Comparison of ENCODE assay signal across 8 cellular contexts in the genomic region with DNA sequence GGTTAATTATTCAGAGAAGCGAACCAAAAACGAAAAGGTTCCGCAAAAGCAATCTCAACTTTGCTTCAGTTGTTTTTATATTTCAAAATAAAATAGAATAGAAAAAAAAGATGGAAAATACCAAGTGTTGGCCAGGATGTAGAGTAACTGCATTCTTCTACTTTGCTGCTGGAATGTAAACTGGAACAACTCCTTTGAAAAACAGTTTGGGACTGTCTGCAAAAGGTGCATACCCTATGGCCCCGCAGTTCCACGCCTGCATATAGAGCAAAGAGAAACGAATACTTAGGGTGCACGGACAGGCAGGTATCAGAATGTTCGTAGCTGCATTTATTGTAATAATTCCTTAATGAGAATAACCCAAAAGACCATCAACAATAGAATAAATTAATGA. TPM values are rescaled to one million over a fixed set of nuclear protein-coding genes. Genes with fewer than 3 reads are reported as not detected.
DNase-seq lines count a peak whose midpoint lies in the region; ATAC-seq, FAIRE-seq and TF ChIP-seq lines count a peak whose summit lies in the region.

No MANE protein-coding gene starts in this region.

- POLR2A ChIA-PET in SK-N-SH (lab: Yijun Ruan, JAX), result interaction anchor here (1.8 kb wide), 1 partner anchor 51 kb away, joined by 8 read pairs; a partner anchor contains a TSS

- H3K36me3 ChIP-seq in SK-N-SH (replicated peaks in 1 of 2; ENCODE audit: control insufficient read depth in 1 of 2, insufficient read depth in 2 of 2, low read length in 1 of 2), result peaks cover 0 to 22% of the 10 kb centered on the region in 2 experiments
- no peaks in the 10 kb centered on the region for H3K36me3 ChIP-seq in sigmoid colon

- WGBS in SK-N-SH (ENCODE audit: low lambda C conversion rate), result 57% methylated on average over 8 of the region's 8 CpGs
- WGBS in sigmoid colon, 2 donors, result 4 to 15% methylated on average over 8 of the region's 8 CpGs

- CTCF ChIA-PET in SK-N-SH (lab: Yijun Ruan, JAX), result interaction anchor here (2.3 kb wide), 1 partner anchor 16 kb away, joined by 7 read pairs; no protein-coding TSS in a partner anchor

- H3K9ac ChIP-seq in SK-N-SH, result peak overlapping the region; percentile 94

- H3K27ac ChIP-seq in SK-N-SH (ENCODE audit: low read depth in 2 of 2, low read length in 1 of 2), result peak overlapping the region; percentile 89 to 94
- H3K27ac ChIP-seq in sigmoid colon, result peak overlapping the region; percentile 94 to 100 (median 96)

- H3F3A ChIP-seq in SK-N-SH (replicated peaks; ENCODE audit: insufficient read depth), result peaks cover 21% of the 10 kb centered on the region

- H3K4me3 ChIP-seq in SK-N-SH (ENCODE audit: low read depth in 2 of 2, low read length in 1 of 2) (peak overlapping the region; percentile 86 to 99), fibroblast of mammary gland (ENCODE audit: control insufficient read depth, low read depth, low read length) (peak overlapping the region; percentile 92), sigmoid colon (peak overlapping the region; percentile 87 to 97 (median 90))

- no peaks in the 10 kb centered on the region for H4K20me1 ChIP-seq in SK-N-SH (ENCODE audit: insufficient read depth)

- DNase-seq in GM12892 (ENCODE audit: insufficient read length) (no peak), SK-N-SH (no peak), fibroblast of mammary gland (ENCODE audit: low read depth) (no peak), sigmoid colon (no peak), GOT3 (lab: John Stamatoyannopoulos, UW) (no peak), DMS153 (lab: John Stamatoyannopoulos, UW) (no peak)
- no peak for DNase-seq in effector CD8-positive, alpha-beta T cell (lab: John Stamatoyannopoulos, UW)

- H3K9me3 ChIP-seq in SK-N-SH (0 out of 2 replicates have a peak, but pooled peaks cover 7% of the 10 kb centered on the region), sigmoid colon (no peaks in the 10 kb centered on the region)

- H3K27me3 ChIP-seq in SK-N-SH (ENCODE audit: insufficient read depth) (no peaks in the 10 kb centered on the region), sigmoid colon (no peaks in the 10 kb centered on the region)

- peak overlapping the region; percentile 97 for H2AFZ ChIP-seq in SK-N-SH (ENCODE audit: low read depth)

- H3K4me1 ChIP-seq in SK-N-SH (ENCODE audit: control insufficient read depth in 1 of 2, insufficient read depth in 2 of 2, low read depth in 1 of 2, low read length in 1 of 2) (peaks cover 0 to 7% of the 10 kb centered on the region in 2 experiments; a peak in 2 of 4 replicates), sigmoid colon (peaks cover 0 to 70% (median 27%) of the 10 kb centered on the region in 4 donors)

- no peak for ATAC-seq in GM21737 (IDR thresholded peaks at IDR 0.05; ENCODE audit: unreplicated experiment)

- TF ChIP-seq EP300 in SK-N-SH (IDR thresholded peaks at IDR 0.05; ENCODE audit: borderline replicate concordance in 1 of 2, low read depth in 1 of 2, low read length in 1 of 2) (no peak), sigmoid colon (IDR thresholded peaks at IDR 0.05) (no peak)

- TF ChIP-seq RAD21 in SK-N-SH (IDR thresholded peaks at IDR 0.05; ENCODE audit: low read length), result no peak

- H3K4me2 ChIP-seq in SK-N-SH, result peak overlapping the region; percentile 89

- peak; percentile 17 for FAIRE-seq in GM12892 (lab: Jason Lieb, UNC)

- no peak for TF ChIP-seq CTCF in SK-N-SH (IDR thresholded peaks at IDR 0.05)
- TF ChIP-seq CTCF in fibroblast of mammary gland (conservative IDR thresholded peaks at IDR 0.05; ENCODE audit: control insufficient read depth, insufficient read depth, low read depth, low read length), result no peak
- no peak for TF ChIP-seq CTCF in sigmoid colon (IDR thresholded peaks at IDR 0.05)

- TF ChIP-seq POLR2A in GM12892 (IDR thresholded peaks at IDR 0.05; ENCODE audit: low read depth, low read length) (no peak), sigmoid colon (IDR thresholded peaks at IDR 0.05) (no peak)

- no peaks in the 10 kb centered on the region for H3K9me2 ChIP-seq in SK-N-SH

- intact Hi-C loops in sigmoid colon (cut with DNase I), result loop anchor here (2.0 kb wide), 2 partner anchors 30 to 90 kb away; no protein-coding TSS in a partner anchor

- H3K79me2 ChIP-seq in SK-N-SH (ENCODE audit: insufficient read depth), result peaks cover 41% of the 10 kb centered on the region

TF ChIP-seq in SK-N-SH, 30 proteins besides CTCF, POLR2A, EP300 and RAD21:
- TF ChIP-seq, protein P1, sequence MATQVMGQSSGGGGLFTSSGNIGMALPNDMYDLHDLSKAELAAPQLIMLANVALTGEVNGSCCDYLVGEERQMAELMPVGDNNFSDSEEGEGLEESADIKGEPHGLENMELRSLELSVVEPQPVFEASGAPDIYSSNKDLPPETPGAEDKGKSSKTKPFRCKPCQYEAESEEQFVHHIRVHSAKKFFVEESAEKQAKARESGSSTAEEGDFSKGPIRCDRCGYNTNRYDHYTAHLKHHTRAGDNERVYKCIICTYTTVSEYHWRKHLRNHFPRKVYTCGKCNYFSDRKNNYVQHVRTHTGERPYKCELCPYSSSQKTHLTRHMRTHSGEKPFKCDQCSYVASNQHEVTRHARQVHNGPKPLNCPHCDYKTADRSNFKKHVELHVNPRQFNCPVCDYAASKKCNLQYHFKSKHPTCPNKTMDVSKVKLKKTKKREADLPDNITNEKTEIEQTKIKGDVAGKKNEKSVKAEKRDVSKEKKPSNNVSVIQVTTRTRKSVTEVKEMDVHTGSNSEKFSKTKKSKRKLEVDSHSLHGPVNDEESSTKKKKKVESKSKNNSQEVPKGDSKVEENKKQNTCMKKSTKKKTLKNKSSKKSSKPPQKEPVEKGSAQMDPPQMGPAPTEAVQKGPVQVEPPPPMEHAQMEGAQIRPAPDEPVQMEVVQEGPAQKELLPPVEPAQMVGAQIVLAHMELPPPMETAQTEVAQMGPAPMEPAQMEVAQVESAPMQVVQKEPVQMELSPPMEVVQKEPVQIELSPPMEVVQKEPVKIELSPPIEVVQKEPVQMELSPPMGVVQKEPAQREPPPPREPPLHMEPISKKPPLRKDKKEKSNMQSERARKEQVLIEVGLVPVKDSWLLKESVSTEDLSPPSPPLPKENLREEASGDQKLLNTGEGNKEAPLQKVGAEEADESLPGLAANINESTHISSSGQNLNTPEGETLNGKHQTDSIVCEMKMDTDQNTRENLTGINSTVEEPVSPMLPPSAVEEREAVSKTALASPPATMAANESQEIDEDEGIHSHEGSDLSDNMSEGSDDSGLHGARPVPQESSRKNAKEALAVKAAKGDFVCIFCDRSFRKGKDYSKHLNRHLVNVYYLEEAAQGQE (IDR thresholded peaks at IDR 0.05; ENCODE audit: low read depth, low read length), result no peak
TF ChIP-seq in SK-N-SH: peak in this region for 0.

RNA-seq across cellular contexts. Expression of a gene that starts 0.6 kb away (rescaled TPM):
- 3.0 TPM for polyA plus RNA-seq in GM12892 (2012; ENCODE audit: missing spikeins)
- polyA plus RNA-seq in SK-N-SH (2012; rRNA removed), result 6.6 and 11.3 TPM in 2 replicates
- 14.7 and 19.5 TPM in 2 replicates for polyA plus RNA-seq in SK-N-SH (2012; cell fraction: cytosol; rRNA removed)
- polyA plus RNA-seq in SK-N-SH (2012; cell fraction: nucleus; rRNA removed), result 4.3 and 8.9 TPM in 2 replicates
- total RNA-seq in sigmoid colon, result 100 to 1,000 TPM; 115 to 188 (median 167) TPM
- polyA plus RNA-seq in sigmoid colon, result 10 to 100 TPM in 1 of 3 donors, 1 to 10 TPM in 2; 3.5 to 10.1 (median 7.8) TPM

RNA-seq across cellular contexts. Expression of a gene that starts 50.6 kb away (rescaled TPM):
- 7.7 TPM for polyA plus RNA-seq in GM12892 (2012; ENCODE audit: missing spikeins)
- polyA plus RNA-seq in SK-N-SH (2012; rRNA removed), result 5.3 and 7.7 TPM in 2 replicates
- 9.7 and 11.3 TPM in 2 replicates for polyA plus RNA-seq in SK-N-SH (2012; cell fraction: cytosol; rRNA removed)
- 2.6 and 4.6 TPM in 2 replicates for polyA plus RNA-seq in SK-N-SH (2012; cell fraction: nucleus; rRNA removed)
- 10 to 100 TPM; 55.6 to 74.5 (median 60.0) TPM for total RNA-seq in sigmoid colon
- 1 to 10 TPM in 2 of 3 donors, under 1 TPM in 1; 0.92 to 2.9 (median 1.8) TPM for polyA plus RNA-seq in sigmoid colon
